Comparison of ENCODE assay signal across 12 cellular contexts in the genomic region with DNA sequence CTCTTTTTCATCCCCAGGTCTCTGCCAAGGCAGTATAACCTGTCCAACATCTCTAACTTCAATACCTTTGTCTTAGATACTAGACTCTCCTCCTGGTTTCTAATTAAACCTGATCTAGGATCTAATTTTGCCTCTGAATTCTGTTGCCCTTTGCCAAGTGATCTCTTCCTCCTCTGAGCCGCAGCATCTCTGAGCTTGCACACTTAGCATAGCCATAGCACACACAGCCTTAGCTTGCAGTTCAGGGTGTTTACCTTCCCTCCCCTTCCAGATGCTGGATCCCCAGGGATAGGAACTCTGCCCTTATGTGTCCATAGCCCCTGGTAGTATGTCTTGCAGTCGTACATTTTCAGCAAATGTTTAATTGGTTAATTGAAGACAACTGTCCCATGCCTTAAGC. TPM values are rescaled to one million over a fixed set of nuclear protein-coding genes. Genes with fewer than 3 reads are reported as not detected.
DNase-seq lines count a peak whose midpoint lies in the region; ATAC-seq and TF ChIP-seq lines count a peak whose summit lies in the region.
"Had no signal": no experiment of that assay in that cellular context is flagged by ENCODE, and none has a peak within 500 bp of the region (broad histone marks: within the 10 kb centered on the region; RNA-seq: fewer than 3 reads in every experiment).

No MANE protein-coding gene starts in this region.

- H3K9me3 ChIP-seq in PC-9 (ENCODE audit: insufficient read depth, low read depth) (no peaks in the 10 kb centered on the region), thymus (ENCODE audit: control insufficient read depth) (no peaks in the 10 kb centered on the region), Peyer's patch (no peaks in the 10 kb centered on the region)
- H3K9me3 ChIP-seq: breast epithelium had no signal

- H4K20me1 ChIP-seq in PC-9 (ENCODE audit: insufficient read depth), result no peaks in the 10 kb centered on the region

- H3K36me3 ChIP-seq in PC-9 (ENCODE audit: low read depth), result no peaks in the 10 kb centered on the region
- H3K36me3 ChIP-seq in thymus (ENCODE audit: control insufficient read depth, insufficient read depth), result no peaks in the 10 kb centered on the region
- H3K36me3 ChIP-seq in Peyer's patch, result no peaks in the 10 kb centered on the region
- H3K36me3 ChIP-seq: breast epithelium had no signal

- peak overlapping the region; percentile 34 for H3K4me2 ChIP-seq in PC-9

- POLR2A ChIA-PET in PC-9 (lab: Charles Lee; ENCODE audit: unreplicated experiment), result interaction anchor here (0.6 kb wide), 1 partner anchor 742 kb away, joined by 3 read pairs; no protein-coding TSS in a partner anchor

- intact Hi-C loops in PC-9 (cut with micrococcal nuclease; ENCODE audit: unreplicated experiment), result no loop called here

- H3K79me2 ChIP-seq in PC-9 (ENCODE audit: low read depth), result no peaks in the 10 kb centered on the region
- H3K79me2 ChIP-seq: parathyroid adenoma had no signal

- H3K27me3 ChIP-seq in PC-9 (ENCODE audit: insufficient read depth, low read depth) (no peaks in the 10 kb centered on the region), thymus (ENCODE audit: control insufficient read depth, insufficient read depth) (no peaks in the 10 kb centered on the region), Peyer's patch (no peaks in the 10 kb centered on the region)
- H3K27me3 ChIP-seq: breast epithelium had no signal

- peak overlapping the region; percentile 35 for H3K27ac Mint-ChIP-seq in activated naive CD4-positive, alpha-beta T cell treated with anti-CD3 and anti-CD28 coated beads, Interleukin-2, amount 10 ng/mL, durations not matched to agents 7 days and 5 days

- no peak for DNase-seq in activated naive CD4-positive, alpha-beta T cell treated with anti-CD3 and anti-CD28 coated beads, Interleukin-2, amount 10 ng/mL, durations not matched to agents 7 days and 5 days
- DNase-seq in activated naive CD4-positive, alpha-beta T cell treated with anti-CD3 and anti-CD28 coated beads, Interleukin-2, amount 50 U/mL, for 16 hours, result no peak
- peak in 1 of 2 experiments; percentile 2 for DNase-seq in PC-9
- no peak for DNase-seq in Peyer's patch
- DNase-seq in NCI-H510A (lab: John Stamatoyannopoulos, UW), result no peak
- DNase-seq in dermis blood vessel endothelial cell, result no peak
- DNase-seq: NCI-H1048 had no signal

- H2AFZ ChIP-seq in PC-9, result peak overlapping the region; percentile 50
- H2AFZ ChIP-seq: parathyroid adenoma had no signal

- no peaks in the 10 kb centered on the region for H3K9me2 ChIP-seq in PC-9 (ENCODE audit: insufficient read depth)

- no peak for TF ChIP-seq POLR2A in Peyer's patch (IDR thresholded peaks at IDR 0.05)

- no peaks in the 10 kb centered on the region for H3K36me3 Mint-ChIP-seq in activated naive CD4-positive, alpha-beta T cell treated with anti-CD3 and anti-CD28 coated beads, Interleukin-2, amount 10 ng/mL, durations not matched to agents 7 days and 5 days

- 89% methylated on average over 2 of the region's 2 CpGs for WGBS in thymus

- H3K4me1 ChIP-seq in PC-9 (replicated peaks; ENCODE audit: insufficient read depth) (peaks cover 42% of the 10 kb centered on the region), thymus (ENCODE audit: control insufficient read depth, insufficient read depth, low read length) (no peaks in the 10 kb centered on the region), Peyer's patch (peaks cover 0 to 3% (median 0%) of the 10 kb centered on the region in 4 donors)
- H3K4me1 ChIP-seq: breast epithelium, parathyroid adenoma had no signal

- CTCF ChIA-PET in activated naive CD4-positive, alpha-beta T cell treated with anti-CD3 and anti-CD28 coated beads, Interleukin-2, amount 10 ng/mL, durations not matched to agents 7 days and 5 days (lab: Charles Lee), result interaction anchor here (0.8 to 3.5 kb wide), 6 partner anchors 9 to 95 kb away, joined by 3 to 15 read pairs (median 6); partner anchors contain the start of gene F5
- CTCF ChIA-PET in PC-9 (lab: Charles Lee), result interaction anchor here (1.4 kb wide), 2 partner anchors 79 to 95 kb away, joined by 5 to 11 read pairs; partner anchors contain the start of gene F5

- no peak overlapping the region for H3K4me3 Mint-ChIP-seq in activated naive CD4-positive, alpha-beta T cell treated with anti-CD3 and anti-CD28 coated beads, Interleukin-2, amount 10 ng/mL, durations not matched to agents 7 days and 5 days

- H3K4me3 ChIP-seq in PC-9, result no peak overlapping the region
- no peak overlapping the region for H3K4me3 ChIP-seq in thymus (ENCODE audit: low read length)
- H3K4me3 ChIP-seq in Peyer's patch, result no peak overlapping the region
- H3K4me3 ChIP-seq: breast epithelium had no signal

- TF ChIP-seq CTCF in PC-9 (conservative IDR thresholded peaks at IDR 0.05) (no peak), Peyer's patch (IDR thresholded peaks at IDR 0.05) (no peak)

- no peaks in the 10 kb centered on the region for H3K9me3 Mint-ChIP-seq in activated naive CD4-positive, alpha-beta T cell treated with anti-CD3 and anti-CD28 coated beads, Interleukin-2, amount 10 ng/mL, durations not matched to agents 7 days and 5 days

- H3K27ac ChIP-seq in PC-9, result peak overlapping the region; percentile 47
- H3K27ac ChIP-seq in thymus (ENCODE audit: low read depth), result peak overlapping the region; percentile 42
- H3K27ac ChIP-seq in Peyer's patch, result peak overlapping the region in 2 of 4 donors; percentile 8 to 65
- H3K27ac ChIP-seq: parathyroid adenoma had no signal

- no peaks in the 10 kb centered on the region for H3K27me3 Mint-ChIP-seq in activated naive CD4-positive, alpha-beta T cell treated with anti-CD3 and anti-CD28 coated beads, Interleukin-2, amount 10 ng/mL, durations not matched to agents 7 days and 5 days

- H3F3A ChIP-seq in PC-9 (ENCODE audit: insufficient read depth, low read depth), result peaks cover 9% of the 10 kb centered on the region

- ATAC-seq in HG02610 (IDR thresholded peaks at IDR 0.05; ENCODE audit: unreplicated experiment), result peak; percentile 7
- ATAC-seq: Panc1 had no signal

- no TSS peak for BruUV-seq in PC-9 (replicated peaks; lab: Mats Ljungman, UMichigan)

- H3K4me1 Mint-ChIP-seq in activated naive CD4-positive, alpha-beta T cell treated with anti-CD3 and anti-CD28 coated beads, Interleukin-2, amount 10 ng/mL, durations not matched to agents 7 days and 5 days, result peaks cover 52% of the 10 kb centered on the region

RNA-seq across cellular contexts. Expression of gene SELL, which starts 30.3 kb away (rescaled TPM):
- 6.5 and 6.7 TPM in 2 replicates for total RNA-seq in PC-9 (2021)
- 73.0 TPM for polyA plus RNA-seq in thymus
- total RNA-seq in Peyer's patch, result 1 to 10 TPM in 1 of 4 donors, under 1 TPM in 1, not detected in 2; 0.35 to 9.9 TPM
- 0.34 and 1.6 TPM in 2 replicates for total RNA-seq in dermis blood vessel endothelial cell

RNA-seq across cellular contexts. Expression of gene SELP, which starts 51.2 kb away (rescaled TPM):
- not detected in 2 replicates for total RNA-seq in PC-9 (2021)
- 3.7 TPM for polyA plus RNA-seq in thymus
- 1 to 10 TPM in 3 of 4 donors, under 1 TPM in 1; 0.70 to 8.3 (median 4.9) TPM for total RNA-seq in Peyer's patch
- total RNA-seq in dermis blood vessel endothelial cell, result 2.6 and 5.3 TPM in 2 replicates

RNA-seq across cellular contexts. Expression of gene SELE, which starts 52.8 kb away (rescaled TPM):
- total RNA-seq in PC-9 (2021) (not detected in 2 replicates), Peyer's patch (under 1 TPM in 2 of 4 donors, not detected in 2; 0.57 to 0.83 TPM), dermis blood vessel endothelial cell (5.7 and 24.3 TPM in 2 replicates)
- polyA plus RNA-seq in thymus, result 1.5 TPM
